ENCODE assay signal across 11 cellular contexts in the genomic region with DNA sequence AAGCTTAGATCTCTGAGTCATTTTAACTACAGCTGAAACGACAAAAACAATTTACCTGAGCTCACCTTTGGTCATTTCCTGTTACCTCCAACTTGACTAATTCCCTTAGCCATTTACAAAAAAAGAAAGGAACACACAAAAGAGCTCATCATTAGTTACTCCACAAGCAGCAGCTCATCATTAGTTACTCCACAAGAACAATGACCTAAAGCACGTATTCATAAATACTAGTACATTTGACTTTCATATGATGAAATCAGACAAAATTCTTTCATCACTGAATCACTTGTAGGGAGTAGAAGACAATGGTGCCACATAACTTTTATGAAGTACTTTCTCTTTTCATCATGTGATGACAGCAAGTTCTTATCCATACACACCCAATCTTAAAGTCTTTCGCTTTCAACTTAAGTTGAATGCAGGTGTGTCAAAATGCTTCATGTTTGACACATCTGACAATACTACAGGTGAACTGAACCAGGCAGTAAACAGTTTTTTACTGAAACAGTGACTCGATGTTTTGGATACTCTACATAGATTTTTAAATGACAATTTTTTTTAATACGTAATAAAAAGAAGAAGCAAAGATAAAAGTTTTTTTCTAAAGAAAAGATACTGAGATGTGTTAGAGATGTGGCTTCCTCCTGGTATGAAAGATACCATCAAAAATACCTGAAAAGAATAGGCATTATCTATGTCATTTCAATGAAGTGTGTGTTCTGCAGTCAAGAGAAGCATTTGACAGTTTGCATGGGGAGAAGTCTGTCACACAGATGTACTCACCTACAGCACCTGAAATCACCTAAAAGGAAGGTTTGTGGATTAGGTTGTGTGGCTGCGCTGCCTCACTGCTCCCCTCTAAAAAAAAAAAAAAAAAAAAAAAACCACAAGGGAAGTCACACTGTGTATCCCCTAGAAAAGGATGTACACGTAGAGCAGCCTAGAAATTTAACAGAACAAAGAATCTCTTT.
A peak's percentile ranks its signal among the peaks of the same experiment; 100 is the strongest.
DNase-seq lines count a peak whose midpoint lies in the region; ATAC-seq, FAIRE-seq and TF ChIP-seq lines count a peak whose summit lies in the region.
"Had no signal": no experiment of that assay in that cellular context is flagged by ENCODE, and none has a peak within 500 bp of the region (broad histone marks: within the 10 kb centered on the region; RNA-seq: fewer than 3 reads in every experiment).

No MANE protein-coding gene starts in this region.

- no peak for TF ChIP-seq CTCF in left lung (IDR thresholded peaks at IDR 0.05)
- TF ChIP-seq CTCF in D721Med (IDR thresholded peaks at IDR 0.05; ENCODE audit: insufficient read depth, missing control alignments), result no peak

- no peaks in the 10 kb centered on the region for H3K27me3 Mint-ChIP-seq in activated naive CD8-positive, alpha-beta T cell

- no peaks in the 10 kb centered on the region for H3K27me3 ChIP-seq in left lung
- H3K27me3 ChIP-seq: body of pancreas had no signal

- H3K27ac Mint-ChIP-seq in activated naive CD8-positive, alpha-beta T cell, result peak overlapping the region; percentile 79

- H3K36me3 ChIP-seq in left lung, result no peaks in the 10 kb centered on the region

- peaks cover 16% of the 10 kb centered on the region for H3K36me3 Mint-ChIP-seq in activated naive CD8-positive, alpha-beta T cell

- peaks cover 0 to 2% of the 10 kb centered on the region in 2 donors for H3K4me1 ChIP-seq in left lung
- H3K4me1 ChIP-seq: body of pancreas had no signal

- DNase-seq in GM18507 (ENCODE audit: extremely low spot score, insufficient read length, low read depth), result no peak
- no peak for DNase-seq in left lung
- DNase-seq in NOMO-1 treated with DMSO at 0.1 percent for 48 hours (lab: John Stamatoyannopoulos, UW; ENCODE audit: unreplicated experiment), result no peak
- DNase-seq in HK-2 (ENCODE audit: unreplicated experiment), result no peak
- DNase-seq in D721Med (ENCODE audit: insufficient read length, low spot score), result no peak
- no peak for DNase-seq in SIG-M5 treated with dmso at 0.1 percent for 504 hours (lab: John Stamatoyannopoulos, UW; ENCODE audit: unreplicated experiment)
- DNase-seq: body of pancreas had no signal

- no peak overlapping the region for H3K4me3 ChIP-seq in left lung
- H3K4me3 ChIP-seq: body of pancreas, lung, SK-N-MC had no signal

- H3K4me3 Mint-ChIP-seq in activated naive CD8-positive, alpha-beta T cell, result peak overlapping the region; percentile 70

- no peaks in the 10 kb centered on the region for H3K9me3 ChIP-seq in left lung
- H3K9me3 ChIP-seq: body of pancreas had no signal

- H3K9me3 Mint-ChIP-seq in activated naive CD8-positive, alpha-beta T cell (ENCODE audit: low read depth), result no peaks in the 10 kb centered on the region

- ATAC-seq in HG03432 (IDR thresholded peaks at IDR 0.05; ENCODE audit: unreplicated experiment) (peak; percentile 58), left lung (peak; percentile 26)
- ATAC-seq: body of pancreas had no signal

- H3K4me1 Mint-ChIP-seq in activated naive CD8-positive, alpha-beta T cell (ENCODE audit: low read depth), result peaks cover 44% of the 10 kb centered on the region

- intact Hi-C loops in left lung (cut with DNase I), result no loop called here

- peak; percentile 76 for FAIRE-seq in GM18507 (lab: Jason Lieb, UNC)
- FAIRE-seq in D721Med (lab: Jason Lieb, UNC), result no peak

- H3K27ac ChIP-seq in left lung, result no peak overlapping the region
- H3K27ac ChIP-seq: body of pancreas, SK-N-MC had no signal
